21 cellular contexts compared by ENCODE assay signal in genomic region chr20:17343091-17343490, GRCh38.
"Had no signal": no experiment of that assay in that cellular context is flagged by ENCODE, and none has a peak within 500 bp of the region (broad histone marks: within the 10 kb centered on the region; RNA-seq: fewer than 3 reads in every experiment).

No MANE protein-coding gene starts in this region.

- H3K4me2 ChIP-seq: KMS-11 had no signal

- H3K9ac ChIP-seq: KMS-11 had no signal

- FAIRE-seq: HTR-8/SVneo, K562, RCC 7860 had no signal

- ATAC-seq: K562, SK-N-SH treated with all-trans-retinoic acid at 6 μM for 48 hours had no signal

- H3K27ac ChIP-seq: HL-60, KMS-11, RWPE1 had no signal

- DNase-seq: Kasumi-1, MM.1S, NCI-H1092 treated with DMSO at 0.1 percent for 48 hours, NCI-H1436, NCI-H187, NCI-H2029, NCI-H2081 treated with DMSO at 0.1 percent for 48 hours, NCI-H2171, NCI-H226, NCI-H446, NCI-H510A, NCI-H69, NCI-H774, SHP77 had no signal

- H3K4me3 ChIP-seq: K562 had no signal
